ENCODE assay signal across 30 cellular contexts in the genomic region with DNA sequence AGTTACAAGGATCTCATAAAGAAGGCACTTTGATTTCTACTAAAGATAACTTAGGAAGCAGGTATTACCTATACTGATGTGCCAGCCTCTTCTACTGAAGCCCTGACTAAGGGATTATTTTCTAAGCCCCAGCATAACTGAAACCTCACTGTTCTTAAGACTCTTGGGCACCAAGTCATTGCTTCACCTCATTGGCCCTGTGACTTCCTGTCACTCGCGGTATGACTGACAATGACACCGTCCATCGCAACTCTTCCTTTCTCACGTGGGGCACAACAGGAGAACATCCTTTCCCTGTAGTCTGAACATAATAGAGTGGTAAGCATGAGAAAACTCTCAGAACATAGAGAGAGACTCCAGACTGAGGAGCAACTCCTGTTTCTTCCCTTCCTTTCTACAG. TPM values are rescaled to one million over a fixed set of nuclear protein-coding genes. Genes with fewer than 3 reads are reported as not detected.
DNase-seq lines count a peak whose midpoint lies in the region; ATAC-seq and TF ChIP-seq lines count a peak whose summit lies in the region.
"Had no signal": no experiment of that assay in that cellular context is flagged by ENCODE, and none has a peak within 500 bp of the region (broad histone marks: within the 10 kb centered on the region; RNA-seq: fewer than 3 reads in every experiment).

No MANE protein-coding gene starts in this region.

- intact Hi-C loops in activated CD4-positive, alpha-beta T cell treated with anti-CD3 and anti-CD28 coated beads for 36 hours (cut with DNase I, micrococcal nuclease) = no loop called here

- no peaks in the 10 kb centered on the region for H3K36me3 Mint-ChIP-seq in activated CD4-positive, alpha-beta T cell treated with anti-CD3 and anti-CD28 coated beads for 36 hours (ENCODE audit: low read depth)
- no peaks in the 10 kb centered on the region for H3K36me3 Mint-ChIP-seq in activated naive CD8-positive, alpha-beta T cell treated with anti-CD3 and anti-CD28 coated beads, Interleukin-2, amount 10 ng/mL, durations not matched to agents 7 days and 5 days
- H3K36me3 Mint-ChIP-seq in activated naive CD8-positive, alpha-beta T cell treated with anti-CD3 and anti-CD28 coated beads for 36 hours = no peaks in the 10 kb centered on the region
- peaks cover 3% of the 10 kb centered on the region for H3K36me3 Mint-ChIP-seq in T-helper 1 cell treated with Interleukin-12 subunit alpha and Interleukin-12 subunit beta and Interleukin-4 antibody, amounts not matched to agents 30 μg/mL and 1 μg/mL, for 36 hours (ENCODE audit: low read depth)
- H3K36me3 Mint-ChIP-seq: naive thymus-derived CD8-positive, alpha-beta T cell; WTC11 had no signal

- no peak overlapping the region for H3K4me3 Mint-ChIP-seq in activated CD4-positive, alpha-beta T cell treated with anti-CD3 and anti-CD28 coated beads for 36 hours
- H3K4me3 Mint-ChIP-seq in activated naive CD8-positive, alpha-beta T cell treated with anti-CD3 and anti-CD28 coated beads, Interleukin-2, amount 10 ng/mL, durations not matched to agents 7 days and 5 days = no peak overlapping the region
- H3K4me3 Mint-ChIP-seq in activated naive CD8-positive, alpha-beta T cell treated with anti-CD3 and anti-CD28 coated beads for 36 hours = no peak overlapping the region
- H3K4me3 Mint-ChIP-seq in T-helper 1 cell treated with Interleukin-12 subunit alpha and Interleukin-12 subunit beta and Interleukin-4 antibody, amounts not matched to agents 30 μg/mL and 1 μg/mL, for 36 hours = no peak overlapping the region
- H3K4me3 Mint-ChIP-seq: WTC11 had no signal

- H3K4me3 ChIP-seq in BE2C (ENCODE audit: low read depth, low read length) = no peak overlapping the region
- H3K4me3 ChIP-seq: cardiac muscle cell, GM23248, lower lobe of right lung, right lobe of liver, spleen, upper lobe of right lung had no signal

- peaks cover 5% of the 10 kb centered on the region for H3K27me3 ChIP-seq in BE2C
- H3K27me3 ChIP-seq: cardiac muscle cell, right lobe of liver had no signal

- no peaks in the 10 kb centered on the region for H3K4me1 ChIP-seq in BE2C
- H3K4me1 ChIP-seq: lower lobe of right lung, right lobe of liver, spleen, upper lobe of right lung had no signal

- peaks cover 15% of the 10 kb centered on the region for H3K27me3 Mint-ChIP-seq in activated CD4-positive, alpha-beta T cell treated with anti-CD3 and anti-CD28 coated beads for 36 hours
- peaks cover 2% of the 10 kb centered on the region for H3K27me3 Mint-ChIP-seq in activated naive CD8-positive, alpha-beta T cell treated with anti-CD3 and anti-CD28 coated beads, Interleukin-2, amount 10 ng/mL, durations not matched to agents 7 days and 5 days
- H3K27me3 Mint-ChIP-seq in activated naive CD8-positive, alpha-beta T cell treated with anti-CD3 and anti-CD28 coated beads for 36 hours = peaks cover 8% of the 10 kb centered on the region
- H3K27me3 Mint-ChIP-seq in T-helper 1 cell treated with Interleukin-12 subunit alpha and Interleukin-12 subunit beta and Interleukin-4 antibody, amounts not matched to agents 30 μg/mL and 1 μg/mL, for 36 hours (ENCODE audit: low read depth) = peaks cover 5% of the 10 kb centered on the region

- no peaks in the 10 kb centered on the region for H3K36me3 ChIP-seq in BE2C
- H3K36me3 ChIP-seq: cardiac muscle cell, lower lobe of right lung, right lobe of liver, spleen, upper lobe of right lung had no signal

- H3K4me1 Mint-ChIP-seq in activated CD4-positive, alpha-beta T cell treated with anti-CD3 and anti-CD28 coated beads for 36 hours = peaks cover 13% of the 10 kb centered on the region
- H3K4me1 Mint-ChIP-seq in activated naive CD8-positive, alpha-beta T cell treated with anti-CD3 and anti-CD28 coated beads, Interleukin-2, amount 10 ng/mL, durations not matched to agents 7 days and 5 days = peaks cover 17% of the 10 kb centered on the region
- H3K4me1 Mint-ChIP-seq in activated naive CD8-positive, alpha-beta T cell treated with anti-CD3 and anti-CD28 coated beads for 36 hours = peaks cover 8% of the 10 kb centered on the region
- peaks cover 7% of the 10 kb centered on the region for H3K4me1 Mint-ChIP-seq in T-helper 1 cell treated with Interleukin-12 subunit alpha and Interleukin-12 subunit beta and Interleukin-4 antibody, amounts not matched to agents 30 μg/mL and 1 μg/mL, for 36 hours (ENCODE audit: low read depth)

- peaks cover 3% of the 10 kb centered on the region for H3K9me3 Mint-ChIP-seq in activated CD4-positive, alpha-beta T cell treated with anti-CD3 and anti-CD28 coated beads for 36 hours (ENCODE audit: low read depth)
- peaks cover 3% of the 10 kb centered on the region for H3K9me3 Mint-ChIP-seq in activated naive CD8-positive, alpha-beta T cell treated with anti-CD3 and anti-CD28 coated beads, Interleukin-2, amount 10 ng/mL, durations not matched to agents 7 days and 5 days
- no peaks in the 10 kb centered on the region for H3K9me3 Mint-ChIP-seq in activated naive CD8-positive, alpha-beta T cell treated with anti-CD3 and anti-CD28 coated beads for 36 hours
- H3K9me3 Mint-ChIP-seq in T-helper 1 cell treated with Interleukin-12 subunit alpha and Interleukin-12 subunit beta and Interleukin-4 antibody, amounts not matched to agents 30 μg/mL and 1 μg/mL, for 36 hours = peaks cover 8% of the 10 kb centered on the region
- H3K9me3 Mint-ChIP-seq: naive thymus-derived CD8-positive, alpha-beta T cell had no signal

- CTCF ChIA-PET in activated CD4-positive, alpha-beta T cell treated with anti-CD3 and anti-CD28 coated beads for 36 hours (lab: Charles Lee) = no interaction called here

- H3K27ac Mint-ChIP-seq in activated CD4-positive, alpha-beta T cell treated with anti-CD3 and anti-CD28 coated beads for 36 hours = peak overlapping the region; percentile 53
- H3K27ac Mint-ChIP-seq in activated naive CD8-positive, alpha-beta T cell treated with anti-CD3 and anti-CD28 coated beads, Interleukin-2, amount 10 ng/mL, durations not matched to agents 7 days and 5 days = peak overlapping the region; percentile 41
- H3K27ac Mint-ChIP-seq in activated naive CD8-positive, alpha-beta T cell treated with anti-CD3 and anti-CD28 coated beads for 36 hours = no peak overlapping the region
- peak overlapping the region; percentile 5 for H3K27ac Mint-ChIP-seq in T-helper 1 cell treated with Interleukin-12 subunit alpha and Interleukin-12 subunit beta and Interleukin-4 antibody, amounts not matched to agents 30 μg/mL and 1 μg/mL, for 36 hours
- H3K27ac Mint-ChIP-seq: progenitor cell of endocrine pancreas, WTC11 had no signal

- TF ChIP-seq CTCF in BE2C (IDR thresholded peaks at IDR 0.05; ENCODE audit: low read depth, low read length) = no peak

- DNase-seq in activated CD4-positive, alpha-beta T cell treated with anti-CD3 and anti-CD28 coated beads for 36 hours = peak; percentile 67
- DNase-seq in activated CD4-positive, alpha-beta T cell treated with anti-CD3 and anti-CD28 coated beads for 1 hour = no peak
- DNase-seq in activated naive CD8-positive, alpha-beta T cell treated with anti-CD3 and anti-CD28 coated beads, Interleukin-2, amount 10 ng/mL, durations not matched to agents 7 days and 5 days = no peak
- no peak for DNase-seq in activated naive CD8-positive, alpha-beta T cell treated with anti-CD3 and anti-CD28 coated beads for 36 hours
- DNase-seq in globus pallidus (ENCODE audit: low spot score) (no peak), medulla oblongata (ENCODE audit: extremely low spot score) (no peak), BE2C (no peak)
- DNase-seq: GM23248; hippocampal formation; lower lobe of right lung; MV-4-11; naive thymus-derived CD8-positive, alpha-beta T cell; NCI-H1436 treated with DMSO at 0.1 percent for 48 hours; NCI-H2081 treated with DMSO at 0.1 percent for 48 hours; NCI-H345; NCI-H69; nucleus accumbens; right lobe of liver; spleen; stimulated activated CD4-positive, alpha-beta T cell treated with anti-CD3 and anti-CD28 coated beads, Interleukin-4, amount 100 ng/mL, for 1 hour; upper lobe of right lung had no signal

- POLR2A ChIA-PET in activated CD4-positive, alpha-beta T cell treated with anti-CD3 and anti-CD28 coated beads for 36 hours (lab: Charles Lee) = no interaction called here
- POLR2A ChIA-PET in activated naive CD8-positive, alpha-beta T cell treated with anti-CD3 and anti-CD28 coated beads, Interleukin-2, amount 10 ng/mL, durations not matched to agents 7 days and 5 days (lab: Charles Lee) = no interaction called here

- ATAC-seq in activated CD4-positive, alpha-beta T cell treated with anti-CD3 and anti-CD28 coated beads for 36 hours = peak; percentile 98
- peak; percentile 69 for ATAC-seq in activated naive CD8-positive, alpha-beta T cell treated with anti-CD3 and anti-CD28 coated beads, Interleukin-2, amount 10 ng/mL, durations not matched to agents 7 days and 5 days (ENCODE audit: low read depth)
- ATAC-seq: lower lobe of right lung, right lobe of liver, upper lobe of right lung, WTC11 had no signal

- no peaks in the 10 kb centered on the region for H3K9me3 ChIP-seq in BE2C
- H3K9me3 ChIP-seq: lower lobe of right lung, right lobe of liver, spleen, upper lobe of right lung had no signal

RNA-seq across cellular contexts. Expression of a gene that starts 6.4 kb away (rescaled TPM):
- not detected for total RNA-seq in activated CD4-positive, alpha-beta T cell treated with anti-CD3 and anti-CD28 coated beads for 36 hours
- total RNA-seq in activated naive CD8-positive, alpha-beta T cell treated with anti-CD3 and anti-CD28 coated beads, Interleukin-2, amount 10 ng/mL, durations not matched to agents 7 days and 5 days = not detected
- not detected for total RNA-seq in activated naive CD8-positive, alpha-beta T cell treated with anti-CD3 and anti-CD28 coated beads for 36 hours
- polyA plus RNA-seq in BE2C (2012; ENCODE audit: insufficient read depth, insufficient read length, low read depth) = not detected
- total RNA-seq: astrocyte; cardiac muscle cell; GM23248; LHCN-M2; lower lobe of right lung; mononuclear cell; naive thymus-derived CD8-positive, alpha-beta T cell; progenitor cell of endocrine pancreas; right lobe of liver; RPMI7951; SK-MEL-5; spleen; upper lobe of right lung; WTC11 had no signal
- polyA plus RNA-seq: cardiac muscle cell; GM23248; naive thymus-derived CD8-positive, alpha-beta T cell; spleen had no signal

RNA-seq across cellular contexts. Expression of a gene that starts 22.8 kb away (rescaled TPM):
- total RNA-seq in activated CD4-positive, alpha-beta T cell treated with anti-CD3 and anti-CD28 coated beads for 36 hours = not detected
- total RNA-seq in activated naive CD8-positive, alpha-beta T cell treated with anti-CD3 and anti-CD28 coated beads, Interleukin-2, amount 10 ng/mL, durations not matched to agents 7 days and 5 days = not detected
- total RNA-seq in activated naive CD8-positive, alpha-beta T cell treated with anti-CD3 and anti-CD28 coated beads for 36 hours = not detected
- not detected for polyA plus RNA-seq in BE2C (2012; ENCODE audit: insufficient read depth, insufficient read length, low read depth)
- total RNA-seq: astrocyte; cardiac muscle cell; GM23248; LHCN-M2; lower lobe of right lung; mononuclear cell; naive thymus-derived CD8-positive, alpha-beta T cell; progenitor cell of endocrine pancreas; right lobe of liver; RPMI7951; SK-MEL-5; spleen; upper lobe of right lung; WTC11 had no signal
- polyA plus RNA-seq: cardiac muscle cell; GM23248; naive thymus-derived CD8-positive, alpha-beta T cell; spleen had no signal

RNA-seq across cellular contexts. Expression of a gene that starts 51.2 kb away (rescaled TPM):
- 1 to 10 TPM; 1.4 to 1.6 TPM for total RNA-seq in activated CD4-positive, alpha-beta T cell treated with anti-CD3 and anti-CD28 coated beads for 36 hours
- 1 to 10 TPM; 2.5 to 2.6 TPM for total RNA-seq in activated naive CD8-positive, alpha-beta T cell treated with anti-CD3 and anti-CD28 coated beads, Interleukin-2, amount 10 ng/mL, durations not matched to agents 7 days and 5 days
- total RNA-seq in activated naive CD8-positive, alpha-beta T cell treated with anti-CD3 and anti-CD28 coated beads for 36 hours = under 1 TPM; 0.62 to 0.68 TPM
- 3.2 TPM for polyA plus RNA-seq in BE2C (2012; ENCODE audit: insufficient read depth, insufficient read length, low read depth)
- total RNA-seq: progenitor cell of endocrine pancreas had no signal
